Comparison of ENCODE assay signal across 22 cellular contexts in the genomic region with DNA sequence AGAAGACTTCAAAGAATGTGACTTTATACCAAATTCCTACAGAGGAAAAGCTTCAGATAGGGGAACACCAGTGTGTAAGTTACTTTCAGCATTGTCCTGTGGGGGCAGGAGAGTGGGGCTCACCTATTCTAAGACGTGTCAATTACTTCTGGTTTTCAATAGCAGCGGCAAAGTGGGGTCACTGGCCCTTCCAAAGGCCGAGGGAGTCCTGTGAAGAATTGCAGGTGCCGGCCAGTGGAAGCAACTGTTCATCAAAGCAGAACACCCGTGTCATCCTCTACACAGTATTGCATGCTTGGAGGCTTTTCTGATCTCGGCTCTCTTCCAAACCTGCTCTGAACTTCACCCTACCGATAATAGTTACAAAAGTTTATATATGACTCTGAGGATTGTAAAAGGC.
A peak's percentile ranks its signal among the peaks of the same experiment; 100 is the strongest.
DNase-seq lines count a peak whose midpoint lies in the region; ATAC-seq and TF ChIP-seq lines count a peak whose summit lies in the region.
"Had no signal": no experiment of that assay in that cellular context is flagged by ENCODE, and none has a peak within 500 bp of the region (broad histone marks: within the 10 kb centered on the region; RNA-seq: fewer than 3 reads in every experiment).

No MANE protein-coding gene starts in this region.

- DNase-seq in ACHN (peak; percentile 8), islet precursor cell (peak; percentile 57), esophagus squamous epithelium (lab: John Stamatoyannopoulos, UW) (no peak), T-helper 17 cell (no peak)
- DNase-seq: Caco-2; CD4-positive, alpha-beta memory T cell; DMS 273 treated with DMSO at 0.1 percent for 48 hours; DMS79 treated with DMSO at 0.1 percent for 48 hours; NCI-H1105 treated with DMSO at 0.1 percent for 48 hours; NCI-H187; NCI-H446; NCI-H526; PC-3; Right ventricle myocardium superior had no signal

- ATAC-seq in T-helper 17 cell (no peak), SK-N-SH treated with all-trans-retinoic acid at 6 μM for 48 hours (no peak), esophagus mucosa (no peak)
- ATAC-seq: GM12878, PC-3 had no signal

- H3F3A ChIP-seq in SU-DHL-6 (ENCODE audit: insufficient read depth), result no peaks in the 10 kb centered on the region

- H3K27ac Mint-ChIP-seq in T-helper 17 cell, result no peak overlapping the region
- H3K27ac Mint-ChIP-seq: CD4-positive, alpha-beta memory T cell; IgD-negative memory B cell had no signal

- H3K9me2 ChIP-seq in SU-DHL-6 (replicated peaks; ENCODE audit: insufficient read depth, low read length), result no peaks in the 10 kb centered on the region

- no peak overlapping the region for H3K4me3 Mint-ChIP-seq in T-helper 17 cell
- H3K4me3 Mint-ChIP-seq: CD4-positive, alpha-beta memory T cell; IgD-negative memory B cell had no signal

- WGBS in esophagus squamous epithelium, 2 donors, result 56 to 57% methylated on average over 7 of the region's 7 CpGs

- H3K79me2 ChIP-seq in SU-DHL-6 (ENCODE audit: insufficient read depth, low read length), result no peaks in the 10 kb centered on the region

- H3K27me3 ChIP-seq in SU-DHL-6 (ENCODE audit: low read length) (no peaks in the 10 kb centered on the region), neuron (ENCODE audit: insufficient read depth, low read length) (no peaks in the 10 kb centered on the region), esophagus squamous epithelium (no peaks in the 10 kb centered on the region)
- H3K27me3 ChIP-seq: BLaER1 treated with 17β-estradiol and CSF1 and Interleukin-3, amounts not matched to agents 10 nM and 100 nM had no signal

- no peak for TF ChIP-seq CTCF in SU-DHL-6 (IDR thresholded peaks at IDR 0.05; ENCODE audit: insufficient read depth, low read length, poor library complexity, severe bottlenecking)
- no peak for TF ChIP-seq CTCF in esophagus squamous epithelium (IDR thresholded peaks at IDR 0.05)

- H3K4me3 ChIP-seq in SU-DHL-6 (ENCODE audit: insufficient read depth, low read length, poor library complexity, severe bottlenecking) (no peak overlapping the region), neuron (ENCODE audit: low read length) (no peak overlapping the region), esophagus squamous epithelium (no peak overlapping the region)
- H3K4me3 ChIP-seq: BLaER1 treated with 17β-estradiol and CSF1 and Interleukin-3, amounts not matched to agents 10 nM and 100 nM; GM12878 had no signal

- no peak for TF ChIP-seq POLR2A in esophagus squamous epithelium (IDR thresholded peaks at IDR 0.05)

- no peak overlapping the region for H3K4me2 ChIP-seq in SU-DHL-6 (ENCODE audit: low read depth, low read length, poor library complexity, severe bottlenecking)
- H3K4me2 ChIP-seq: BLaER1 treated with 17β-estradiol and CSF1 and Interleukin-3, amounts not matched to agents 10 nM and 100 nM had no signal

- H2AFZ ChIP-seq in SU-DHL-6 (ENCODE audit: low read depth, low read length, severe bottlenecking), result peak overlapping the region; percentile 13
- peak overlapping the region; percentile 29 for H2AFZ ChIP-seq in neuron (ENCODE audit: low read depth, low read length)

- intact Hi-C loops in esophagus squamous epithelium (cut with DNase I), result no loop called here

- in situ Hi-C loops in ACHN (cut with HindIII; ENCODE audit: low pct_ligation_motif_present, low pct_unique_long_range_greater_than_20kb, low sequenced_read_pairs), result no loop called here

- H3K27me3 Mint-ChIP-seq in T-helper 17 cell, result no peaks in the 10 kb centered on the region
- H3K27me3 Mint-ChIP-seq: CD4-positive, alpha-beta memory T cell; IgD-negative memory B cell had no signal

- no peak overlapping the region for H3K27ac ChIP-seq in SU-DHL-6 (ENCODE audit: low read depth, low read length)
- no peak overlapping the region for H3K27ac ChIP-seq in esophagus squamous epithelium
- H3K27ac ChIP-seq: 22Rv1; BLaER1 treated with 17β-estradiol and CSF1 and Interleukin-3, amounts not matched to agents 10 nM and 100 nM had no signal

- H3K36me3 ChIP-seq in SU-DHL-6 (ENCODE audit: low read length), result no peaks in the 10 kb centered on the region
- no peaks in the 10 kb centered on the region for H3K36me3 ChIP-seq in neuron (ENCODE audit: insufficient read depth, low read length)
- H3K36me3 ChIP-seq in esophagus squamous epithelium, result no peaks in the 10 kb centered on the region
- H3K36me3 ChIP-seq: BLaER1 treated with 17β-estradiol and CSF1 and Interleukin-3, amounts not matched to agents 10 nM and 100 nM had no signal

- H3K9me3 ChIP-seq in SU-DHL-6 (ENCODE audit: insufficient read depth, low read length) (no peaks in the 10 kb centered on the region), neuron (ENCODE audit: low read length) (no peaks in the 10 kb centered on the region), esophagus squamous epithelium (no peaks in the 10 kb centered on the region), T-helper 17 cell (ENCODE audit: control insufficient read depth, low read length, poor library complexity, severe bottlenecking) (no peaks in the 10 kb centered on the region)
- H3K9me3 ChIP-seq: BLaER1 treated with 17β-estradiol and CSF1 and Interleukin-3, amounts not matched to agents 10 nM and 100 nM; Caco-2 had no signal

- H3K4me1 Mint-ChIP-seq in T-helper 17 cell, result no peaks in the 10 kb centered on the region
- H3K4me1 Mint-ChIP-seq: CD4-positive, alpha-beta memory T cell had no signal

- H3K4me1 ChIP-seq in neuron (ENCODE audit: insufficient read depth, low read length) (peaks cover 9% of the 10 kb centered on the region), esophagus squamous epithelium (no peaks in the 10 kb centered on the region)
- H3K4me1 ChIP-seq: BLaER1 treated with 17β-estradiol and CSF1 and Interleukin-3, amounts not matched to agents 10 nM and 100 nM; Caco-2 had no signal

- H3K36me3 Mint-ChIP-seq in T-helper 17 cell (ENCODE audit: low read depth), result no peaks in the 10 kb centered on the region
- H3K36me3 Mint-ChIP-seq: CD4-positive, alpha-beta memory T cell; IgD-negative memory B cell had no signal

- H4K20me1 ChIP-seq in SU-DHL-6 (ENCODE audit: low read depth, low read length), result no peaks in the 10 kb centered on the region
- H4K20me1 ChIP-seq: BLaER1 treated with 17β-estradiol and CSF1 and Interleukin-3, amounts not matched to agents 10 nM and 100 nM had no signal

- H3K9ac ChIP-seq in SU-DHL-6 (ENCODE audit: low read length), result no peak overlapping the region
- H3K9ac ChIP-seq: BLaER1 treated with 17β-estradiol and CSF1 and Interleukin-3, amounts not matched to agents 10 nM and 100 nM had no signal

TF ChIP-seq in SK-N-SH treated with all-trans-retinoic acid at 6 μM for 48 hours, 23 proteins besides CTCF, POLR2A, EP300 and RAD21:
- TF ChIP-seq ZC3H10 (CRISPR knock-in tag; IDR thresholded peaks at IDR 0.05) (no peak), PPARA (CRISPR knock-in tag; IDR thresholded peaks at IDR 0.05; ENCODE audit: borderline replicate concordance) (no peak), ISL1 (CRISPR knock-in tag; IDR thresholded peaks at IDR 0.05) (no peak), ZNF70 (CRISPR knock-in tag; IDR thresholded peaks at IDR 0.05) (no peak), OSR1 (CRISPR knock-in tag; IDR thresholded peaks at IDR 0.05) (no peak), CSDC2 (CRISPR knock-in tag; IDR thresholded peaks at IDR 0.05) (no peak), SNAI2 (CRISPR knock-in tag; IDR thresholded peaks at IDR 0.05) (no peak), ZFP30 (CRISPR knock-in tag; IDR thresholded peaks at IDR 0.05) (no peak)

Comparison
In these comparisons a context has a peak if more than half of its experiments do, and no peak if none do; other contexts are left out.
1. DNase-seq: peak in ACHN (single experiment) and islet precursor cell (single experiment); none in esophagus squamous epithelium (single experiment) and T-helper 17 cell (0 of 3).